Comparison of ENCODE assay signal across 8 cellular contexts in the genomic region with DNA sequence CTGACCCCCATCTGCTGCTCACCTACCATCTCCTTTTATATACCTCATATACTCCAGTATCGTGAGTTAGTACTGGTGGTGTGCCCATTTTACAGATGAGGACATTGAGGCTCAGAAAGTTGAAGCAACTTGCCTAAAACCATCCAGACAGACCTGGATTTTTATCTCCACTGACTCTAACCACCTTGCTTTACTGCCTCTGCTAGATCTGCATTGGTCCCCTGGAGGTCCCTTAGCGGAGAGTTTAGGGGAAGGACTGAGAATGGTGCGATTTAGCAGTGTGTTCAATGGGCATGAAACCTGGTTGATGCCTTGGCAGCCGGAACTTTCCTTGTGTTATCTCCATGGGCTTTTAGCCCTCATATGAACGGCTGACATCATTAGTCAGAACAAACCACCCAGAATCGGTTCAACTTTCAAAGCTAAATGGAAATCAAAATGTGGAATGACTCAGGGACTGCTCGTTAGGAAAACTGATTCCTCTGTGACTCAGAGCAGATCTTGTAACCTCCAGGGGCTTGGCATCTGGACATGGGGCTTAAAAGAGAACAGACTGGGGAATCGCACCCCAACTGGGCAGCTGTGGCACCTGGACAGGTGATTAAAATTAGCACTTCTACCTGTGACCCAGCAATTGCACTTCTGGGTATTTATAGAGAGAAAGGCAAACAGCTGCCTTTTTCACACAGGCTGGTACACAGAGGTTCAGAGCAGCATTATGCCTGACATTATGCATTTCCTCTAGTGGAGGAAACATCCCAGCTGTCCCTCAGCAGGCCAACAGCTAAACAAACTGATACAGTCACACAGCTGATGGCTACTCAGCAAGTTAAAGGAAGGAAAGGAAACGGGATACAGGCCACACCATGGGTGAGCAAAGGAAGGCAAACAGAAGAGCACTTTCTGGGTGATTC. TPM values are rescaled to one million over a fixed set of nuclear protein-coding genes. Genes with fewer than 3 reads are reported as not detected.
A peak's percentile ranks its signal among the peaks of the same experiment; 100 is the strongest.
DNase-seq lines count a peak whose midpoint lies in the region; TF ChIP-seq lines count a peak whose summit lies in the region.

No MANE protein-coding gene starts in this region.

- H3K4me3 ChIP-seq in epithelial cell of proximal tubule (ENCODE audit: low read depth, low read length): no peak overlapping the region
- no peak overlapping the region for H3K4me3 ChIP-seq in osteoblast (ENCODE audit: insufficient read depth, low read length)
- H3K4me3 ChIP-seq in Caco-2 (ENCODE audit: low read depth, low read length): no peak overlapping the region

- H3K27ac Mint-ChIP-seq in Caco-2 (ENCODE audit: unreplicated experiment): no peak overlapping the region

- H3K4me3 Mint-ChIP-seq in Caco-2 (ENCODE audit: unreplicated experiment): no peak overlapping the region

- H3K9me3 Mint-ChIP-seq in Caco-2 (ENCODE audit: unreplicated experiment): no peaks in the 10 kb centered on the region

- peaks cover 19% of the 10 kb centered on the region for H3K36me3 Mint-ChIP-seq in Caco-2 (ENCODE audit: insufficient read depth, unreplicated experiment)

- intact Hi-C loops in Caco-2 (cut with micrococcal nuclease; ENCODE audit: unreplicated experiment): no loop called here

- H3K4me1 ChIP-seq in osteoblast (ENCODE audit: insufficient read depth, low read length) (peaks cover 19% of the 10 kb centered on the region), Caco-2 (peaks cover 27% of the 10 kb centered on the region)

- peaks cover 23% of the 10 kb centered on the region for H3K4me1 Mint-ChIP-seq in Caco-2 (ENCODE audit: low read depth, unreplicated experiment)

- BruUV-seq in Caco-2 (replicated peaks; lab: Mats Ljungman, UMichigan): no TSS peak

- H3K36me3 ChIP-seq in osteoblast (ENCODE audit: insufficient read depth, low read length): no peaks in the 10 kb centered on the region
- no peaks in the 10 kb centered on the region; the same call in none of the 2 replicates for H3K36me3 ChIP-seq in Caco-2 (ENCODE audit: control insufficient read depth, insufficient read depth, low read length)

- no peaks in the 10 kb centered on the region for H3K9me3 ChIP-seq in osteoblast (ENCODE audit: low read depth, low read length)
- H3K9me3 ChIP-seq in Caco-2: no peaks in the 10 kb centered on the region

- H3K27me3 ChIP-seq in osteoblast (ENCODE audit: insufficient read depth, low read length): no peaks in the 10 kb centered on the region
- H3K27me3 ChIP-seq in Caco-2 (replicated peaks; ENCODE audit: control insufficient read depth, insufficient read depth, low read length): no peaks in the 10 kb centered on the region

- POLR2A ChIA-PET in Caco-2 (lab: Charles Lee): no interaction called here

- DNase-seq in Daoy (ENCODE audit: low read depth) (peak; percentile 94), NCI-H748 (lab: John Stamatoyannopoulos, UW; ENCODE audit: unreplicated experiment) (peak; percentile 92), epithelial cell of proximal tubule (ENCODE audit: low read depth) (peak; percentile 96), osteoblast (ENCODE audit: insufficient read length, low spot score, missing footprints) (peak; percentile 88), D341Med (ENCODE audit: low spot score) (no peak), Caco-2 (no peak)
- no peak for DNase-seq in stimulated activated naive CD4-positive, alpha-beta T cell (lab: John Stamatoyannopoulos, UW)
- DNase-seq in stimulated activated CD4-positive, alpha-beta T cell treated with anti-CD3 and anti-CD28 coated beads, Interleukin-2, amount 100 ng/mL, for 48 hours: no peak

- TF ChIP-seq CTCF in epithelial cell of proximal tubule (conservative IDR thresholded peaks at IDR 0.05; ENCODE audit: low read depth, low read length) (no peak), osteoblast (IDR thresholded peaks at IDR 0.05; ENCODE audit: extremely low read depth, low read depth, low read length) (no peak), Caco-2 (IDR thresholded peaks at IDR 0.05; ENCODE audit: insufficient read depth in 1 of 2, low read depth in 1 of 2, low read length in 1 of 2, severe bottlenecking in 1 of 2, unreplicated experiment in 1 of 2) (no peak)

- no peaks in the 10 kb centered on the region for H4K20me1 ChIP-seq in osteoblast (ENCODE audit: insufficient read depth, low read length)

- H3K27me3 Mint-ChIP-seq in Caco-2 (ENCODE audit: insufficient read depth, unreplicated experiment): no peaks in the 10 kb centered on the region

- CTCF ChIA-PET in Caco-2 (lab: Charles Lee): no interaction called here

- peak overlapping the region; percentile 52 for H3K4me2 ChIP-seq in osteoblast (ENCODE audit: insufficient read depth, low read length)

- H3K27ac ChIP-seq in osteoblast (ENCODE audit: low read depth, low read length): peak overlapping the region; percentile 72

- H3K79me2 ChIP-seq in osteoblast (ENCODE audit: insufficient read depth, low read length): no peaks in the 10 kb centered on the region

- no peak overlapping the region for H2AFZ ChIP-seq in osteoblast (ENCODE audit: low read length)

RNA-seq across cellular contexts. Expression of a gene that starts 25.3 kb away (rescaled TPM):
- total RNA-seq in Daoy (2014; rRNA removed; shearing (Covaris generic)): 18.4 and 21.2 TPM in 2 replicates
- total RNA-seq in epithelial cell of proximal tubule: 48.1 and 86.7 TPM in 2 replicates
- total RNA-seq in osteoblast: 0.59 and 0.72 TPM in 2 replicates
- 24.7 and 25.0 TPM in 2 replicates for total RNA-seq in Caco-2 (2022)

Comparison
In these comparisons a context has a peak if more than half of its experiments do, and no peak if none do; other contexts are left out.
1. DNase-seq: peak in Daoy (single experiment), NCI-H748 (single experiment), epithelial cell of proximal tubule (single experiment) and osteoblast (single experiment); none in D341Med (single experiment), Caco-2 (0 of 2), stimulated activated naive CD4-positive, alpha-beta T cell (0 of 6) and stimulated activated CD4-positive, alpha-beta T cell treated with anti-CD3 and anti-CD28 coated beads, Interleukin-2, amount 100 ng/mL, for 48 hours (0 of 2).
2. RNA of a gene that starts 25.3 kb away (total RNA-seq): 48.1 to 86.7 TPM in epithelial cell of proximal tubule, 24.7 to 25.0 TPM in Caco-2 and 18.4 to 21.2 TPM in Daoy; 0.59 to 0.72 TPM in osteoblast; every median in the first group is over 10 times any median in the second.